In genomic region chr22:25624486-25624885, GRCh38 we compare ENCODE assay signal across 14 cellular contexts.
"Had no signal": no experiment of that assay in that cellular context is flagged by ENCODE, and none has a peak within 500 bp of the region (broad histone marks: within the 10 kb centered on the region; RNA-seq: fewer than 3 reads in every experiment).

No MANE protein-coding gene starts in this region.

- H3K9me3 ChIP-seq: heart left ventricle, ovary, prostate gland, spleen, thoracic aorta, vagina had no signal

- H3K27me3 ChIP-seq: heart left ventricle, ovary, spleen, vagina had no signal

- ATAC-seq: heart left ventricle, left cardiac atrium, natural killer cell had no signal

- H3K27me3 Mint-ChIP-seq: type B pancreatic cell had no signal

- H3K9me3 Mint-ChIP-seq: natural killer cell, type B pancreatic cell had no signal

- H3K27ac Mint-ChIP-seq: natural killer cell, type B pancreatic cell had no signal

- DNase-seq: activated CD4-positive, alpha-beta T cell treated with anti-CD3 and anti-CD28 coated beads for 48 hours; heart left ventricle; islet precursor cell; left cardiac atrium; midbrain; natural killer cell; ovary; spleen; stimulated activated CD4-positive, alpha-beta T cell treated with anti-CD3 and anti-CD28 coated beads, Interleukin-4, amount 100 ng/mL, for 1 hour; stimulated activated naive CD4-positive, alpha-beta T cell treated with Interleukin-2 at 50 U/mL for 16 hours had no signal

- H3K4me3 Mint-ChIP-seq: natural killer cell, type B pancreatic cell had no signal

- H3K4me1 Mint-ChIP-seq: natural killer cell had no signal

- H3K27ac ChIP-seq: heart left ventricle, ovary, spleen, thoracic aorta, vagina had no signal

- H3K36me3 Mint-ChIP-seq: natural killer cell had no signal

- H3K36me3 ChIP-seq: ovary, prostate gland, thoracic aorta, vagina had no signal

- H3K4me3 ChIP-seq: heart left ventricle, ovary, prostate gland, spleen, thoracic aorta, vagina had no signal
